Comparison of ENCODE assay signal across 17 cellular contexts in the genomic region with DNA sequence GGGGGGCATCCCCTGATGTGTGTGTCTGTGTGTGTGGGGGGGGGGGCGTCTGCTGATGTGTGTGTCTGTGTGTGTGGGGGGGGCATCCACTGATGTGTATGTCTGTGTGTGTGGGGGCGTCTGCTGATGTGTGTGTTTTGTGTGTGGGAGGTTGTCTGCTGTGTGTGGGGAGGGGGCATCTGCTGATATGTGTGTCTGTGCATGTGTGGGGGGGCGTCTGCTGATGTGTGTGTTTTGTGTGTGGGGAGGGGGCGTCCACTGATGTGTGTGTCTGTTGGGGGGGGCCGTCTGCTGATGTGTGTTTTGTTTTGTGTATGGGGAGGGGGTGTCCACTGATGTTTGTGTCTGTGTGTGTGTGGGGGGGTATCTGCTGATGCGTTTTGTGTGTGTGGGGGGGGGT.
DNase-seq lines count a peak whose midpoint lies in the region; ATAC-seq and TF ChIP-seq lines count a peak whose summit lies in the region.
"Had no signal": no experiment of that assay in that cellular context is flagged by ENCODE, and none has a peak within 500 bp of the region (broad histone marks: within the 10 kb centered on the region; RNA-seq: fewer than 3 reads in every experiment).

No MANE protein-coding gene starts in this region.

- no peak overlapping the region for H2BK12ac ChIP-seq in neuronal stem cell (ENCODE audit: low read length)

- H4K20me1 ChIP-seq in DND-41 (ENCODE audit: insufficient read depth, low read length) = no peaks in the 10 kb centered on the region
- H4K20me1 ChIP-seq in Loucy (ENCODE audit: insufficient read depth, low read length, poor library complexity, severe bottlenecking) = no peaks in the 10 kb centered on the region

- H2BK120ac ChIP-seq in neuronal stem cell (ENCODE audit: low read depth, low read length) = no peak overlapping the region

- H2AK5ac ChIP-seq in neuronal stem cell (ENCODE audit: low read depth, low read length) = no peak overlapping the region

- H3K27ac Mint-ChIP-seq in activated T-helper 2 cell treated with anti-CD3 and anti-CD28 coated beads, Interferon-gamma antibody, Interleukin-2, Interleukin-4, amounts not matched to agents 10 μg/mL and 5 μg/mL and 100 μg/mL, durations not matched to agents 14 hours and 24 hours and 36 hours = peak overlapping the region; percentile 98
- H3K27ac Mint-ChIP-seq: progenitor cell of endocrine pancreas had no signal

- peaks cover 8% of the 10 kb centered on the region; the same call in 1 of the 2 replicates for H3F3A ChIP-seq in Loucy (ENCODE audit: low read depth)

- intact Hi-C loops in activated T-helper 2 cell treated with anti-CD3 and anti-CD28 coated beads, Interferon-gamma antibody, Interleukin-2, Interleukin-4, amounts not matched to agents 10 μg/mL and 5 μg/mL and 100 μg/mL, durations not matched to agents 14 hours and 24 hours and 36 hours (cut with micrococcal nuclease) = loop anchor here (5.0 to 10.0 kb wide), 4 partner anchors 75 to 455 kb away; a partner anchor contains a TSS

- no peak for TF ChIP-seq CTCF in DND-41 (IDR thresholded peaks at IDR 0.05; ENCODE audit: borderline replicate concordance, extremely low read depth, low read length, poor library complexity, severe bottlenecking)
- TF ChIP-seq CTCF in Loucy (conservative IDR thresholded peaks at IDR 0.05; ENCODE audit: low read length) = no peak
- TF ChIP-seq CTCF in gastroesophageal sphincter (IDR thresholded peaks at IDR 0.05) = no peak

- H3K4ac ChIP-seq in neuronal stem cell (ENCODE audit: low read length) = no peak overlapping the region

- H2BK5ac ChIP-seq in neuronal stem cell (ENCODE audit: low read length) = no peak overlapping the region

- H3K27me3 ChIP-seq in DND-41 (ENCODE audit: insufficient read depth, low read length, poor library complexity) = no peaks in the 10 kb centered on the region
- H3K27me3 ChIP-seq in Loucy (ENCODE audit: insufficient read depth, low read length, poor library complexity, severe bottlenecking) = no peaks in the 10 kb centered on the region
- peaks cover 0 to 10% (median 0%) of the 10 kb centered on the region in 3 experiments for H3K27me3 ChIP-seq in neuronal stem cell (ENCODE audit: control insufficient read depth in 3 of 3, insufficient read depth in 3 of 3, low read depth in 1 of 3, low read length in 3 of 3)
- no peaks in the 10 kb centered on the region for H3K27me3 ChIP-seq in gastroesophageal sphincter
- H3K27me3 ChIP-seq: adrenal gland, esophagus muscularis mucosa, heart right ventricle, tibial artery had no signal

- peak overlapping the region; percentile 48; the same call in 1 of the 2 replicates for H3K9ac ChIP-seq in DND-41 (ENCODE audit: low read depth, low read length)
- peak overlapping the region; percentile 62 for H3K9ac ChIP-seq in Loucy (ENCODE audit: low read depth, low read length, poor library complexity, severe bottlenecking)
- no peak overlapping the region for H3K9ac ChIP-seq in neuronal stem cell (ENCODE audit: low read depth, low read length, poor library complexity)

- H4K8ac ChIP-seq in neuronal stem cell (ENCODE audit: low read depth, low read length) = no peak overlapping the region

- H3K9me3 Mint-ChIP-seq in activated T-helper 2 cell treated with anti-CD3 and anti-CD28 coated beads, Interferon-gamma antibody, Interleukin-2, Interleukin-4, amounts not matched to agents 10 μg/mL and 5 μg/mL and 100 μg/mL, durations not matched to agents 14 hours and 24 hours and 36 hours = no peaks in the 10 kb centered on the region

- H3K4me3 Mint-ChIP-seq in activated T-helper 2 cell treated with anti-CD3 and anti-CD28 coated beads, Interferon-gamma antibody, Interleukin-2, Interleukin-4, amounts not matched to agents 10 μg/mL and 5 μg/mL and 100 μg/mL, durations not matched to agents 14 hours and 24 hours and 36 hours (ENCODE audit: low read depth) = peak overlapping the region; percentile 77

- H3K18ac ChIP-seq in neuronal stem cell (ENCODE audit: low read length) = no peak overlapping the region

- TF ChIP-seq POLR2A in gastroesophageal sphincter (IDR thresholded peaks at IDR 0.05) = no peak

- no peak overlapping the region for H3K4me3 ChIP-seq in DND-41 (ENCODE audit: low read depth in 1 of 2, low read length in 2 of 2)
- H3K4me3 ChIP-seq in Loucy (ENCODE audit: low read length, poor library complexity, severe bottlenecking) = no peak overlapping the region
- H3K4me3 ChIP-seq in neuronal stem cell (ENCODE audit: low read length in 2 of 2) = no peak overlapping the region
- H3K4me3 ChIP-seq in gastroesophageal sphincter = no peak overlapping the region
- H3K4me3 ChIP-seq: adrenal gland; BLaER1 treated with 17β-estradiol and CSF1 and Interleukin-3, amounts not matched to agents 10 nM and 100 nM; esophagus muscularis mucosa; heart right ventricle; tibial artery had no signal

- no peaks in the 10 kb centered on the region for H3K9me2 ChIP-seq in Loucy (replicated peaks; ENCODE audit: low read depth, low read length)

- H3K4me1 ChIP-seq in DND-41 (ENCODE audit: insufficient read depth, low read length) (peaks cover 36% of the 10 kb centered on the region), Loucy (ENCODE audit: insufficient read depth, low read length, poor library complexity, severe bottlenecking) (peaks cover 57% of the 10 kb centered on the region), neuronal stem cell (ENCODE audit: control insufficient read depth in 2 of 2, insufficient read depth in 1 of 2, low read depth in 1 of 2, low read length in 2 of 2) (no peaks in the 10 kb centered on the region), gastroesophageal sphincter (peaks cover 0 to 22% (median 12%) of the 10 kb centered on the region in 3 donors)
- H3K4me1 ChIP-seq: adrenal gland had no signal

- no peak for DNase-seq in DND-41
- DNase-seq in activated T-helper 2 cell treated with anti-CD3 and anti-CD28 coated beads, Interferon-gamma antibody, Interleukin-2, Interleukin-4, amounts not matched to agents 10 μg/mL and 5 μg/mL and 100 μg/mL, durations not matched to agents 14 hours and 24 hours and 36 hours (ENCODE audit: low spot score) = no peak
- DNase-seq in neuronal stem cell (ENCODE audit: low spot score) = no peak
- no peak for DNase-seq in SKM-1 treated with dmso at 0.1 percent for 144 hours (lab: John Stamatoyannopoulos, UW; ENCODE audit: unreplicated experiment)
- no peak for DNase-seq in NCI-H187 (lab: John Stamatoyannopoulos, UW)
- DNase-seq: heart right ventricle, KG1, kidney glomerular epithelial cell, NCI-H1417 treated with DMSO at 0.1 percent for 48 hours had no signal

- ATAC-seq in DND-41 (ENCODE audit: insufficient read depth, low read depth) = no peak
- no peak for ATAC-seq in gastroesophageal sphincter
- ATAC-seq: HCT116, heart right ventricle had no signal

- no peak overlapping the region for H2BK15ac ChIP-seq in neuronal stem cell (ENCODE audit: low read length)

- peak overlapping the region; percentile 89 for H3K27ac ChIP-seq in DND-41 (ENCODE audit: low read length)
- no peak overlapping the region for H3K27ac ChIP-seq in neuronal stem cell (replicated peaks; ENCODE audit: low read length)
- H3K27ac ChIP-seq in gastroesophageal sphincter = no peak overlapping the region
- H3K27ac ChIP-seq: adrenal gland; BLaER1 treated with 17β-estradiol and CSF1 and Interleukin-3, amounts not matched to agents 10 nM and 100 nM; esophagus muscularis mucosa; tibial artery had no signal

- peak overlapping the region; percentile 38 for H3K14ac ChIP-seq in neuronal stem cell (ENCODE audit: low read length)

- no peaks in the 10 kb centered on the region for H3K79me1 ChIP-seq in neuronal stem cell (ENCODE audit: low read depth, low read length)

- H2AFZ ChIP-seq in DND-41 (ENCODE audit: low read depth, low read length) (no peak overlapping the region), Loucy (ENCODE audit: low read length) (no peak overlapping the region), neuronal stem cell (ENCODE audit: low read length) (no peak overlapping the region)

- H3K23ac ChIP-seq in neuronal stem cell (ENCODE audit: low read depth, low read length, poor library complexity) = no peak overlapping the region

- peaks cover 67% of the 10 kb centered on the region for H3K4me1 Mint-ChIP-seq in activated T-helper 2 cell treated with anti-CD3 and anti-CD28 coated beads, Interferon-gamma antibody, Interleukin-2, Interleukin-4, amounts not matched to agents 10 μg/mL and 5 μg/mL and 100 μg/mL, durations not matched to agents 14 hours and 24 hours and 36 hours (ENCODE audit: low read depth)

- H4K91ac ChIP-seq in neuronal stem cell (ENCODE audit: low read depth, low read length, poor library complexity) = peak overlapping the region; percentile 53

- H3K9me3 ChIP-seq in DND-41 (ENCODE audit: insufficient read depth, low read length, severe bottlenecking) (no peaks in the 10 kb centered on the region), Loucy (ENCODE audit: insufficient read depth, low read depth, low read length) (no peaks in the 10 kb centered on the region), neuronal stem cell (replicated peaks in 1 of 2; ENCODE audit: control insufficient read depth in 2 of 2, insufficient read depth in 1 of 2, low read depth in 1 of 2, low read length in 2 of 2) (peaks cover 0 to 3% of the 10 kb centered on the region in 2 donors), gastroesophageal sphincter (no peaks in the 10 kb centered on the region)
- H3K9me3 ChIP-seq: adrenal gland; BLaER1 treated with 17β-estradiol and CSF1 and Interleukin-3, amounts not matched to agents 10 nM and 100 nM; esophagus muscularis mucosa; heart right ventricle; tibial artery had no signal

- H3K79me2 ChIP-seq in DND-41 (ENCODE audit: insufficient read depth, low read length) = no peaks in the 10 kb centered on the region
- H3K79me2 ChIP-seq in Loucy (ENCODE audit: insufficient read depth, low read length) = no peaks in the 10 kb centered on the region

- H3K4me2 ChIP-seq in DND-41 (ENCODE audit: insufficient read depth, low read length) (peak overlapping the region; percentile 47), Loucy (ENCODE audit: low read depth, low read length, poor library complexity, severe bottlenecking) (no peak overlapping the region), neuronal stem cell (ENCODE audit: insufficient read depth, low read length, poor library complexity, severe bottlenecking) (no peak overlapping the region)

- WGBS in neuronal stem cell (ENCODE audit: extremely low coverage in 2 of 2, insufficient read length in 2 of 2, insufficient replicate concordance in 1 of 2), 2 donors = no CpG with 5 or more reads among the region's 6 CpGs
- no CpG with 5 or more reads among the region's 6 CpGs for WGBS in gastroesophageal sphincter (ENCODE audit: low coverage in 1 of 2), 2 donors

- no peak for TF ChIP-seq EP300 in gastroesophageal sphincter (IDR thresholded peaks at IDR 0.05)

- H3K36me3 ChIP-seq in DND-41 (ENCODE audit: insufficient read depth, low read length) (no peaks in the 10 kb centered on the region), Loucy (ENCODE audit: insufficient read depth, low read length) (no peaks in the 10 kb centered on the region), neuronal stem cell (replicated peaks in 1 of 2; ENCODE audit: control insufficient read depth in 2 of 2, insufficient read depth in 2 of 2, low read length in 2 of 2) (no peaks in the 10 kb centered on the region), gastroesophageal sphincter (no peaks in the 10 kb centered on the region)
- H3K36me3 ChIP-seq: adrenal gland; BLaER1 treated with 17β-estradiol and CSF1 and Interleukin-3, amounts not matched to agents 10 nM and 100 nM; heart right ventricle; tibial artery had no signal

- peaks cover 25% of the 10 kb centered on the region for H3K36me3 Mint-ChIP-seq in activated T-helper 2 cell treated with anti-CD3 and anti-CD28 coated beads, Interferon-gamma antibody, Interleukin-2, Interleukin-4, amounts not matched to agents 10 μg/mL and 5 μg/mL and 100 μg/mL, durations not matched to agents 14 hours and 24 hours and 36 hours (ENCODE audit: low read depth)

- no peaks in the 10 kb centered on the region for H3K27me3 Mint-ChIP-seq in activated T-helper 2 cell treated with anti-CD3 and anti-CD28 coated beads, Interferon-gamma antibody, Interleukin-2, Interleukin-4, amounts not matched to agents 10 μg/mL and 5 μg/mL and 100 μg/mL, durations not matched to agents 14 hours and 24 hours and 36 hours (ENCODE audit: low read depth)
